ENCODE assay signal across 21 cellular contexts in the genomic region with DNA sequence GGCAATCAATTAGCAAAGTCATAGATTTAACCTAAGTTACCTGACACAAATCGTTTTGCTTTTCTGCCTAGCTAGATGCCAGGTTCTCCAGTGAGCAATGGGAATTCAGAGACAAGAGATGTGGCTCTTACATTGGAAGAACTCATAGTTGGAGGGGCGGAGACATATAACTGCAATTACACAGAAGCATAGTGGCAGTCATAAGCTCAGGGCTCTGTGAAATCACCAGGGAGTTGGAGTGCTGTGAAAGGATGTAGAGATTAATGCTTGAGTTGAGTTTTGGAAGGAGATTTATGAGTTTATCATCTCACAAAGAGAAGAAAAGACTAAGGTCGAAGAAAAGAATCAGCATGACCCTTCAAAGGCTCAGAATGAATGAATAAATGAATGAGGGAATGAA.
DNase-seq lines count a peak whose midpoint lies in the region; FAIRE-seq and TF ChIP-seq lines count a peak whose summit lies in the region.
"Had no signal": no experiment of that assay in that cellular context is flagged by ENCODE, and none has a peak within 500 bp of the region (broad histone marks: within the 10 kb centered on the region; RNA-seq: fewer than 3 reads in every experiment).

No MANE protein-coding gene starts in this region.

- H3K36me3 ChIP-seq in A673 (ENCODE audit: insufficient read depth, low read length, poor library complexity, severe bottlenecking) (no peaks in the 10 kb centered on the region), H1 (ENCODE audit: control insufficient read depth in 2 of 4, insufficient read depth in 4 of 4, low read length in 3 of 4) (no peaks in the 10 kb centered on the region), SK-N-SH (replicated peaks in 1 of 2; ENCODE audit: control insufficient read depth in 1 of 2, insufficient read depth in 2 of 2, low read length in 1 of 2) (no peaks in the 10 kb centered on the region), transverse colon (no peaks in the 10 kb centered on the region)
- H3K36me3 ChIP-seq: BE2C had no signal

- H3K14ac ChIP-seq in H1 (ENCODE audit: insufficient read length): no peak overlapping the region

- H3K23ac ChIP-seq in H1 (ENCODE audit: insufficient read length): no peak overlapping the region

- H3K56ac ChIP-seq in H1 (replicated peaks; ENCODE audit: insufficient read length, low read depth, low read length): no peak overlapping the region

- H3K18ac ChIP-seq in H1 (ENCODE audit: extremely low read depth, low read length): no peak overlapping the region

- no peaks in the 10 kb centered on the region for H3K79me1 ChIP-seq in H1 (ENCODE audit: low read depth, low read length)

- no peaks in the 10 kb centered on the region for H3K9me3 ChIP-seq in A673 (ENCODE audit: low read depth, low read length, poor library complexity, severe bottlenecking)
- H3K9me3 ChIP-seq in H1 (ENCODE audit: insufficient read depth in 2 of 2, low read depth in 1 of 2, low read length in 1 of 2): no peaks in the 10 kb centered on the region
- H3K9me3 ChIP-seq in SK-N-SH: no peaks in the 10 kb centered on the region
- no peaks in the 10 kb centered on the region for H3K9me3 ChIP-seq in transverse colon
- H3K9me3 ChIP-seq: BE2C had no signal

- H3K4me1 ChIP-seq in A673 (ENCODE audit: insufficient read depth, low read length, poor library complexity, severe bottlenecking) (peaks cover 8% of the 10 kb centered on the region), H1 (replicated peaks in 1 of 4; ENCODE audit: control insufficient read depth in 3 of 4, insufficient read depth in 4 of 4, low read length in 3 of 4) (peaks cover 0 to 22% (median 8%) of the 10 kb centered on the region in 4 experiments; a peak in 4 of 7 replicates), SK-N-SH (ENCODE audit: control insufficient read depth in 1 of 2, insufficient read depth in 2 of 2, low read depth in 1 of 2, low read length in 1 of 2) (peaks cover 3 to 9% of the 10 kb centered on the region in 2 experiments; a peak in 2 of 4 replicates), transverse colon (no peaks in the 10 kb centered on the region)

- FAIRE-seq in H1 (lab: Jason Lieb, UNC): no peak
- FAIRE-seq: G401.6, GM12891, H54, HTR-8/SVneo had no signal

- no peak overlapping the region for H2AFZ ChIP-seq in H1 (ENCODE audit: low read length)
- no peak overlapping the region for H2AFZ ChIP-seq in SK-N-SH (ENCODE audit: low read depth)
- H2AFZ ChIP-seq: GM23248 had no signal

- no peak overlapping the region for H4K5ac ChIP-seq in H1 (ENCODE audit: insufficient read length, low read depth, low read length)

- no peak for TF ChIP-seq RAD21 in H1 (IDR thresholded peaks at IDR 0.05 in 1 of 2, conservative IDR thresholded peaks at IDR 0.05 in 1 of 2; ENCODE audit: low read depth in 2 of 2, low read length in 2 of 2)
- no peak for TF ChIP-seq RAD21 in SK-N-SH (IDR thresholded peaks at IDR 0.05; ENCODE audit: low read length)

- no peak overlapping the region for H2BK120ac ChIP-seq in H1 (replicated peaks; ENCODE audit: low read depth, low read length)

- H3K4me2 ChIP-seq in H1 (ENCODE audit: insufficient read depth in 1 of 2, low read depth in 2 of 2, low read length in 2 of 2) (no peak overlapping the region), SK-N-SH (no peak overlapping the region)

- in situ Hi-C loops in transverse colon (cut with MboI; ENCODE audit: low pct_ligation_motif_present in 1 of 4, low pct_unique_long_range_greater_than_20kb in 1 of 4, low sequenced_read_pairs in 3 of 4): no loop called here

- TF ChIP-seq POLR2A in H1 (IDR thresholded peaks at IDR 0.05; ENCODE audit: control extremely low read depth in 1 of 2, low read depth in 2 of 2, low read length in 2 of 2) (no peak), transverse colon (IDR thresholded peaks at IDR 0.05) (no peak)

- no peak overlapping the region for H2AK5ac ChIP-seq in H1 (ENCODE audit: low read depth, low read length)

- no peaks in the 10 kb centered on the region for H3K79me2 ChIP-seq in H1 (ENCODE audit: control insufficient read depth in 1 of 2, insufficient read depth in 2 of 2, low read length in 2 of 2)
- no peaks in the 10 kb centered on the region for H3K79me2 ChIP-seq in SK-N-SH (ENCODE audit: insufficient read depth)

- H4K91ac ChIP-seq in H1 (replicated peaks; ENCODE audit: insufficient read length, low read length): no peak overlapping the region

- WGBS in H1 (ENCODE audit: extremely low coverage in 1 of 2, insufficient coverage in 1 of 2, insufficient read length in 1 of 2, insufficient replicate concordance in 2 of 2, low coverage in 1 of 2, low lambda C conversion rate in 2 of 2, missing lambda C conversion rate in 1 of 2), 2 experiments: 87% methylated on average over 3 of the region's 3 CpGs; no CpG with 5 or more reads in 1 of the 2 experiments
- 77% methylated on average over 3 of the region's 3 CpGs for WGBS in SK-N-SH (ENCODE audit: low lambda C conversion rate)
- WGBS in transverse colon (ENCODE audit: low coverage in 1 of 2), 2 donors: 87 to 90% methylated on average over 3 of the region's 3 CpGs

- no peak overlapping the region for H3K4ac ChIP-seq in H1 (replicated peaks; ENCODE audit: insufficient read length, low read depth, low read length)

- no peaks in the 10 kb centered on the region for H4K20me1 ChIP-seq in H1 (replicated peaks in 1 of 2; ENCODE audit: control insufficient read depth in 1 of 2, insufficient read depth in 2 of 2, low read length in 2 of 2)
- no peaks in the 10 kb centered on the region for H4K20me1 ChIP-seq in SK-N-SH (ENCODE audit: insufficient read depth)

- DNase-seq in NCI-H2227 (lab: John Stamatoyannopoulos, UW; ENCODE audit: unreplicated experiment) (peak; percentile 6), NCI-H2227 treated with DMSO at 0.1 percent for 48 hours (lab: John Stamatoyannopoulos, UW) (no peak), A673 (ENCODE audit: low spot score) (peak; percentile 67), NCI-H2171 (lab: John Stamatoyannopoulos, UW) (peak; percentile 33), H1 (ENCODE audit: low read depth in 1 of 2, low spot score in 2 of 2) (no peak), SK-N-SH (no peak), transverse colon (no peak)
- DNase-seq: ACHN; BE2C; C1 segment of cervical spinal cord; CD4-positive, CD25-positive, alpha-beta regulatory T cell; CD8-positive, alpha-beta memory T cell; COR-L47; GM23248; HCEC 1CT; HFFc6; IMR-90 had no signal

- no peak overlapping the region for H2BK5ac ChIP-seq in H1 (ENCODE audit: low read depth, low read length)

- H2BK20ac ChIP-seq in H1 (ENCODE audit: low read length): 0 out of 2 replicates have a peak overlapping the region, but pooled peaks have one; percentile 8

- no peaks in the 10 kb centered on the region for H3F3A ChIP-seq in SK-N-SH (replicated peaks; ENCODE audit: insufficient read depth)

- intact Hi-C loops in A673 (cut with micrococcal nuclease; ENCODE audit: unreplicated experiment): no loop called here
- intact Hi-C loops in transverse colon (cut with DNase I; ENCODE audit: low total_unique reads): no loop called here

- BruUV-seq in A673 (replicated peaks; lab: Mats Ljungman, UMichigan): no TSS peak

- H4K8ac ChIP-seq in H1 (ENCODE audit: extremely low read depth, insufficient read depth, low read length): no peak overlapping the region

- H3K27me3 ChIP-seq in A673 (replicated peaks; ENCODE audit: insufficient read depth, low read depth, low read length, poor library complexity) (no peaks in the 10 kb centered on the region), H1 (replicated peaks in 1 of 4; ENCODE audit: control insufficient read depth in 3 of 4, extremely low read depth in 1 of 4, insufficient read depth in 3 of 4, low read length in 3 of 4) (peaks cover 0 to 1% (median 0%) of the 10 kb centered on the region in 4 experiments; a peak in 1 of 7 replicates), SK-N-SH (ENCODE audit: insufficient read depth) (no peaks in the 10 kb centered on the region), transverse colon (no peaks in the 10 kb centered on the region)
- H3K27me3 ChIP-seq: BE2C had no signal

- no peak overlapping the region for H3K9ac ChIP-seq in H1 (replicated peaks in 1 of 4; ENCODE audit: extremely low read depth in 1 of 4, low read depth in 3 of 4, low read length in 3 of 4)
- H3K9ac ChIP-seq in SK-N-SH: no peak overlapping the region
- H3K9ac ChIP-seq: GM23248 had no signal

- CTCF ChIA-PET in A673 (lab: Charles Lee): no interaction called here
- CTCF ChIA-PET in H1 (lab: Charles Lee; ENCODE audit: partially characterized antibody): no interaction called here
- CTCF ChIA-PET in SK-N-SH (lab: Yijun Ruan, JAX): no interaction called here

- H3K27ac ChIP-seq in A673 (ENCODE audit: low read depth, low read length, poor library complexity, severe bottlenecking): no peak overlapping the region
- no peak overlapping the region for H3K27ac ChIP-seq in H1 (ENCODE audit: low read depth, low read length)
- H3K27ac ChIP-seq in SK-N-SH (ENCODE audit: low read depth in 2 of 2, low read length in 1 of 2): no peak overlapping the region
- no peak overlapping the region for H3K27ac ChIP-seq in transverse colon
- H3K27ac ChIP-seq: GM23248 had no signal

- H2BK15ac ChIP-seq in H1 (ENCODE audit: low read length): no peak overlapping the region

- H2BK12ac ChIP-seq in H1 (ENCODE audit: low read depth, low read length): no peak overlapping the region

- POLR2A ChIA-PET in A673 (lab: Charles Lee; ENCODE audit: low non-redundant PET): no interaction called here
- POLR2A ChIA-PET in H1 (lab: Charles Lee; ENCODE audit: partially characterized antibody): no interaction called here
- POLR2A ChIA-PET in SK-N-SH (lab: Yijun Ruan, JAX): interaction anchor here (0.6 kb wide), 1 partner anchor 335 kb away, joined by 3 read pairs; no protein-coding TSS in a partner anchor

- H3K9me2 ChIP-seq in SK-N-SH: no peaks in the 10 kb centered on the region

- no peaks in the 10 kb centered on the region for H3K23me2 ChIP-seq in H1 (ENCODE audit: low read depth, low read length)

- no peak for TF ChIP-seq EP300 in H1 (IDR thresholded peaks at IDR 0.05; ENCODE audit: borderline replicate concordance in 1 of 2, low read depth in 2 of 2, low read length in 2 of 2)
- TF ChIP-seq EP300 in SK-N-SH (IDR thresholded peaks at IDR 0.05; ENCODE audit: borderline replicate concordance in 1 of 2, low read depth in 1 of 2, low read length in 1 of 2): no peak
- TF ChIP-seq EP300 in transverse colon (IDR thresholded peaks at IDR 0.05; ENCODE audit: low read depth): no peak

- no peak for TF ChIP-seq CTCF in A673 (conservative IDR thresholded peaks at IDR 0.05; ENCODE audit: low read depth, low read length)
- TF ChIP-seq CTCF in H1 (IDR thresholded peaks at IDR 0.05; ENCODE audit: control extremely low read depth in 1 of 3, insufficient read depth in 1 of 3, low read depth in 1 of 3, low read length in 3 of 3): no peak
- no peak for TF ChIP-seq CTCF in SK-N-SH (IDR thresholded peaks at IDR 0.05)
- TF ChIP-seq CTCF in transverse colon (IDR thresholded peaks at IDR 0.05): no peak

- H3K4me3 ChIP-seq in A673 (ENCODE audit: low read depth, low read length, poor library complexity, severe bottlenecking): no peak overlapping the region
- no peak overlapping the region for H3K4me3 ChIP-seq in H1 (ENCODE audit: extremely low read depth in 1 of 4, insufficient read depth in 2 of 4, low read depth in 3 of 4, low read length in 4 of 4)
- no peak overlapping the region for H3K4me3 ChIP-seq in SK-N-SH (ENCODE audit: low read depth in 2 of 2, low read length in 1 of 2)
- no peak overlapping the region for H3K4me3 ChIP-seq in transverse colon
- H3K4me3 ChIP-seq: GM23248 had no signal

Comparison
In these comparisons a context has a peak if more than half of its experiments do, and no peak if none do; other contexts are left out.
1. DNase-seq: peak in NCI-H2227 (single experiment), A673 (single experiment) and NCI-H2171 (single experiment); none in NCI-H2227 treated with DMSO at 0.1 percent for 48 hours (single experiment), H1 (0 of 2), SK-N-SH (single experiment) and transverse colon (single experiment).